8 cellular contexts compared by ENCODE assay signal in the genomic region with DNA sequence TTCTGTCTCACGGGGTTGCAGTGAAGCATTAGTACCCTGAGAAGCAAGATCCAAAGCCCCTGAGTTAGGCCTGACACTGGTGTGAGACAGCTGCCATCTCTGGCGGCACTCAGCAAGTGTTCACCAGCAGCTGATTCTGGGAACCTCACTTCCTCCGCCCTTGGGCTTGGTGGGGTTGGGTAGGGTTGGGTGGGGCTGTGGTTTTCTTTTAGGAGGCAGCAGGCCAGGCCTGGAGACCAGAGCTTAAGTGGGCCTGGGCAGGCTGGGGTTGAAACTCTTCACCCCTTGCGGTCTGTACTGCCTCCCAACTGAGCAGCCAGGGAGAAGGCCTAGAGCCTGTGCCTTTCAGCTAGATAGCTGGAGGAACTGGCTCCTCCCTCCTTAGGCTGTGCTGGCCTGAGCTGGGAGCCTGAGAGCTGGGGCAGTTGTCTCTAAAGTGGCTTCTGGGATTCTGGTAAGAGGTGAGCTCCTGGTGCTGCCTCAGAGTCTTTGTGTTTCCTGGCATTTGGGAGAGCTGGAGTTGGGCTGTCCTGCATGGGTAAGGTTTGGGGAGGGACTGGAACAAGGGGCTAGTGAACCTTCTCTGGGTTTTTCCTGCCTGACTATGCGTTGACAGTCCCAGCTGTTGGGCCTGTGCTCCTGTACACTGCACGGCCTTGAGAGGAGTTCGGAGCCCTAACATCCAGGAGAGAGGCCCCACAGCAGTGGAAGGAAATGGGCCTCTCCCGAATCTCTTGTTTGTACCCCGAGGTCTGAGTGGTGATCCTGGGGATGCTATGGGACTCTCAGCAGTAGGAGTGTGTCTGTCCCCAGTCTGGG. TPM values are rescaled to one million over a fixed set of nuclear protein-coding genes. Genes with fewer than 3 reads are reported as not detected.
DNase-seq lines count a peak whose midpoint lies in the region; ATAC-seq, FAIRE-seq and TF ChIP-seq lines count a peak whose summit lies in the region.

No MANE protein-coding gene starts in this region.

- CTCF ChIA-PET in HepG2 (lab: Yijun Ruan, JAX; ENCODE audit: low intra/inter-chr PET ratio, low total read pairs) = no interaction called here

- no peak for TF ChIP-seq POLR2A in breast epithelium (IDR thresholded peaks at IDR 0.05)
- TF ChIP-seq POLR2A in HepG2 (IDR thresholded peaks at IDR 0.05; ENCODE audit: insufficient read depth in 1 of 2, low read depth in 2 of 2, low read length in 2 of 2) = no peak

- H3K9me3 ChIP-seq in breast epithelium (no peaks in the 10 kb centered on the region), HepG2 (ENCODE audit: low read length) (no peaks in the 10 kb centered on the region)

- peak overlapping the region; percentile 92 to 94 for H3K27ac ChIP-seq in breast epithelium
- peak overlapping the region; percentile 10 for H3K27ac ChIP-seq in HepG2 (ENCODE audit: extremely low read length, insufficient read depth, low read length)

- POLR2A ChIA-PET in HepG2 (lab: Yijun Ruan, JAX) = interaction anchor here (0.8 to 2.0 kb wide), 2 partner anchors 32 to 46 kb away, joined by 3 to 9 read pairs; no protein-coding TSS in a partner anchor

- DNase-seq in DMS53 (lab: John Stamatoyannopoulos, UW) = peak; percentile 65
- DNase-seq in T1000 (lab: John Stamatoyannopoulos, UW) = peak; percentile 68
- peak in 1 of 2 donors; percentile 63 for DNase-seq in breast epithelium (ENCODE audit: low spot score in 2 of 2)
- DNase-seq in HepG2 (ENCODE audit: low spot score) = no peak
- DNase-seq in stimulated activated naive CD4-positive, alpha-beta T cell treated with Interleukin-2 at 50 U/mL for 16 hours (lab: John Stamatoyannopoulos, UW) = peak; percentile 63
- DNase-seq in Ammon's horn (ENCODE audit: low spot score) = no peak

- H3K4me2 ChIP-seq in HepG2 (ENCODE audit: low read depth, low read length) = peak overlapping the region; percentile 54

- ATAC-seq in GM19467 (IDR thresholded peaks at IDR 0.05; ENCODE audit: unreplicated experiment) (peak; percentile 49), HG03565 (IDR thresholded peaks at IDR 0.05; ENCODE audit: unreplicated experiment) (peak; percentile 34), HepG2 (peak; percentile 10; the same call in 2 of the 3 replicates)

- peaks cover 42 to 72% of the 10 kb centered on the region in 2 donors for H3K4me1 ChIP-seq in breast epithelium
- H3K4me1 ChIP-seq in HepG2 (ENCODE audit: insufficient read depth, low read length) = peaks cover 90% of the 10 kb centered on the region

- peaks cover 36% of the 10 kb centered on the region for H4K20me1 ChIP-seq in HepG2 (ENCODE audit: insufficient read depth, low read length)

- intact Hi-C loops in breast epithelium (cut with DNase I; ENCODE audit: low total_unique reads) (no loop called here), HepG2 (cut with micrococcal nuclease; ENCODE audit: unreplicated experiment) (no loop called here)

- TF ChIP-seq EP300 in HepG2 (IDR thresholded peaks at IDR 0.05; ENCODE audit: low read depth in 2 of 2, low read length in 2 of 2) (no peak), HepG2 (CRISPR knock-in tag; IDR thresholded peaks at IDR 0.05; ENCODE audit: borderline replicate concordance) (no peak)

- H2AFZ ChIP-seq in HepG2 (ENCODE audit: low read length) = no peak overlapping the region

- 53% methylated on average over 3 of the region's 9 CpGs for WGBS in HepG2 (ENCODE audit: low lambda C conversion rate)

- H3K27me3 ChIP-seq in breast epithelium (no peaks in the 10 kb centered on the region), HepG2 (ENCODE audit: control insufficient read depth in 1 of 2, insufficient read depth in 2 of 2, low read length in 2 of 2) (no peaks in the 10 kb centered on the region; a peak in 1 of 5 replicates)

- TF ChIP-seq CTCF in breast epithelium (IDR thresholded peaks at IDR 0.05) (no peak), HepG2 (CRISPR knock-in tag; IDR thresholded peaks at IDR 0.05) (no peak)

- TF ChIP-seq RAD21 in HepG2 (CRISPR knock-in tag; IDR thresholded peaks at IDR 0.05) = no peak

- peaks cover 97% of the 10 kb centered on the region for H3K79me2 ChIP-seq in HepG2 (ENCODE audit: insufficient read depth, low read length)

- H3K36me3 ChIP-seq in breast epithelium (no peaks in the 10 kb centered on the region), HepG2 (replicated peaks in 1 of 2; ENCODE audit: control insufficient read depth in 1 of 2, insufficient read depth in 2 of 2, low read length in 2 of 2) (peaks cover 3 to 6% of the 10 kb centered on the region in 2 experiments; a peak in 3 of 5 replicates)

- in situ Hi-C loops in HepG2 (cut with HindIII; ENCODE audit: extremely low pct_ligation_motif_present, low pct_unique_long_range_greater_than_20kb) = loop anchor here (5.0 kb wide), 1 partner anchor 43 kb away; no protein-coding TSS in a partner anchor

- H3K9ac ChIP-seq in HepG2 (ENCODE audit: insufficient read depth, low read depth, low read length) = peak overlapping the region; percentile 33; the same call in 1 of the 2 replicates

- no TSS peak for BruUV-seq in HepG2 (replicated peaks; lab: Mats Ljungman, UMichigan)

- no peak for FAIRE-seq in HepG2 (lab: Jason Lieb, UNC)

- peak overlapping the region in 2 of 3 donors; percentile 24 to 47 for H3K4me3 ChIP-seq in breast epithelium
- peak overlapping the region in 1 of 3 experiments; percentile 24; a peak in 2 of 6 replicates for H3K4me3 ChIP-seq in HepG2 (replicated peaks in 1 of 3; ENCODE audit: insufficient read depth in 1 of 3, low read depth in 2 of 3, low read length in 3 of 3)

RNA-seq across cellular contexts. Expression of a gene that starts 5.1 kb away (rescaled TPM):
- total RNA-seq in breast epithelium (10 to 100 TPM; 52.8 to 76.8 (median 74.8) TPM), HepG2 (2016; rRNA removed; fragmentation: Illumina TruSeq; extraction: Trizol) (17.4 and 24.1 TPM in 2 replicates)
- total RNA-seq in HepG2 (2016; cell fraction: cytosol; rRNA removed; fragmentation: Illumina TruSeq; extraction: Trizol; ENCODE audit: low read depth) = 5.0 and 6.4 TPM in 2 replicates
- 16.0 and 24.8 TPM in 2 replicates for total RNA-seq in HepG2 (2016; cell fraction: insoluble cytoplasmic fraction; rRNA removed; fragmentation: Illumina TruSeq; extraction: Trizol)
- 15.7 and 18.1 TPM in 2 replicates for total RNA-seq in HepG2 (2016; cell fraction: membrane; rRNA removed; fragmentation: Illumina TruSeq; extraction: Trizol)
- 28.9 and 38.5 TPM in 2 replicates for total RNA-seq in HepG2 (2016; cell fraction: nucleus; rRNA removed; fragmentation: Illumina TruSeq; extraction: Trizol)
- 73.8 and 80.6 TPM in 2 replicates for polyA plus RNA-seq in HepG2 (2011; rRNA removed)
- polyA plus RNA-seq in HepG2 (2011; cell fraction: cytosol; rRNA removed) = 66.9 and 68.7 TPM in 2 replicates
- 64.3 and 75.0 TPM in 2 replicates for polyA plus RNA-seq in HepG2 (2011; cell fraction: nucleus; rRNA removed)
- 36.4 and 39.6 TPM in 2 replicates for polyA plus RNA-seq in HepG2 (2012)
- polyA plus RNA-seq in HepG2 (2016; cell fraction: cytosol; fragmentation: Illumina TruSeq; extraction: Trizol; ENCODE audit: low read depth) = 6.7 and 7.8 TPM in 2 replicates
- polyA plus RNA-seq in HepG2 (2016; cell fraction: insoluble cytoplasmic fraction; fragmentation: Illumina TruSeq; extraction: Trizol; ENCODE audit: low read depth) = 19.6 and 25.9 TPM in 2 replicates
- 15.4 and 16.2 TPM in 2 replicates for polyA plus RNA-seq in HepG2 (2016; cell fraction: membrane; fragmentation: Illumina TruSeq; extraction: Trizol; ENCODE audit: low read depth)
- 59.1 and 62.2 TPM in 2 replicates for polyA plus RNA-seq in HepG2 (2016; cell fraction: nucleus; fragmentation: Illumina TruSeq; extraction: Trizol; ENCODE audit: insufficient read depth, low read depth)
- 22.0 and 139 TPM in 2 replicates for polyA minus RNA-seq in HepG2 (2011; rRNA and poly(A)+ RNA removed; ENCODE audit: low replicate concordance)
- polyA minus RNA-seq in HepG2 (2011; cell fraction: cytosol; rRNA and poly(A)+ RNA removed) = 48.1 and 54.0 TPM in 2 replicates
- polyA minus RNA-seq in HepG2 (2011; cell fraction: nucleus; rRNA and poly(A)+ RNA removed) = 39.9 and 48.0 TPM in 2 replicates

RNA-seq across cellular contexts. Expression of a gene that starts 50.9 kb away (rescaled TPM):
- total RNA-seq in breast epithelium = 100 to 1,000 TPM in 1 of 3 donors, 10 to 100 TPM in 2; 82.3 to 547 (median 88.4) TPM
- total RNA-seq in HepG2 (2016; rRNA removed; fragmentation: Illumina TruSeq; extraction: Trizol) = 57.4 and 79.9 TPM in 2 replicates
- total RNA-seq in HepG2 (2016; cell fraction: cytosol; rRNA removed; fragmentation: Illumina TruSeq; extraction: Trizol; ENCODE audit: low read depth) = 61.0 and 61.6 TPM in 2 replicates
- total RNA-seq in HepG2 (2016; cell fraction: insoluble cytoplasmic fraction; rRNA removed; fragmentation: Illumina TruSeq; extraction: Trizol) = 60.4 and 81.6 TPM in 2 replicates
- 103 and 106 TPM in 2 replicates for total RNA-seq in HepG2 (2016; cell fraction: membrane; rRNA removed; fragmentation: Illumina TruSeq; extraction: Trizol)
- total RNA-seq in HepG2 (2016; cell fraction: nucleus; rRNA removed; fragmentation: Illumina TruSeq; extraction: Trizol) = 46.3 and 54.0 TPM in 2 replicates
- 43.9 and 44.0 TPM in 2 replicates for polyA plus RNA-seq in HepG2 (2011; rRNA removed)
- polyA plus RNA-seq in HepG2 (2011; cell fraction: cytosol; rRNA removed) = 30.6 and 48.5 TPM in 2 replicates
- 9.3 and 15.2 TPM in 2 replicates for polyA plus RNA-seq in HepG2 (2011; cell fraction: nucleus; rRNA removed)
- 75.8 and 86.2 TPM in 2 replicates for polyA plus RNA-seq in HepG2 (2012)
- polyA plus RNA-seq in HepG2 (2016; cell fraction: cytosol; fragmentation: Illumina TruSeq; extraction: Trizol; ENCODE audit: low read depth) = 96.8 and 103 TPM in 2 replicates
- 78.0 and 79.1 TPM in 2 replicates for polyA plus RNA-seq in HepG2 (2016; cell fraction: insoluble cytoplasmic fraction; fragmentation: Illumina TruSeq; extraction: Trizol; ENCODE audit: low read depth)
- polyA plus RNA-seq in HepG2 (2016; cell fraction: membrane; fragmentation: Illumina TruSeq; extraction: Trizol; ENCODE audit: low read depth) = 115 and 119 TPM in 2 replicates
- polyA plus RNA-seq in HepG2 (2016; cell fraction: nucleus; fragmentation: Illumina TruSeq; extraction: Trizol; ENCODE audit: insufficient read depth, low read depth) = 101 and 103 TPM in 2 replicates
- polyA minus RNA-seq in HepG2 (2011; rRNA and poly(A)+ RNA removed; ENCODE audit: low replicate concordance) = 10.9 and 11.9 TPM in 2 replicates
- polyA minus RNA-seq in HepG2 (2011; cell fraction: cytosol; rRNA and poly(A)+ RNA removed) = 18.7 and 25.3 TPM in 2 replicates
- 10.4 and 12.6 TPM in 2 replicates for polyA minus RNA-seq in HepG2 (2011; cell fraction: nucleus; rRNA and poly(A)+ RNA removed)

Comparison
In these comparisons a context has a peak if more than half of its experiments do, and no peak if none do; other contexts are left out.
1. DNase-seq: peak in DMS53 (single experiment), T1000 (single experiment) and stimulated activated naive CD4-positive, alpha-beta T cell treated with Interleukin-2 at 50 U/mL for 16 hours (single experiment); none in HepG2 (single experiment) and Ammon's horn (single experiment).
2. Peak in every context shown above with its lines, with median percentiles within 50 percentile points of each other: ATAC-seq.